In the genomic region with DNA sequence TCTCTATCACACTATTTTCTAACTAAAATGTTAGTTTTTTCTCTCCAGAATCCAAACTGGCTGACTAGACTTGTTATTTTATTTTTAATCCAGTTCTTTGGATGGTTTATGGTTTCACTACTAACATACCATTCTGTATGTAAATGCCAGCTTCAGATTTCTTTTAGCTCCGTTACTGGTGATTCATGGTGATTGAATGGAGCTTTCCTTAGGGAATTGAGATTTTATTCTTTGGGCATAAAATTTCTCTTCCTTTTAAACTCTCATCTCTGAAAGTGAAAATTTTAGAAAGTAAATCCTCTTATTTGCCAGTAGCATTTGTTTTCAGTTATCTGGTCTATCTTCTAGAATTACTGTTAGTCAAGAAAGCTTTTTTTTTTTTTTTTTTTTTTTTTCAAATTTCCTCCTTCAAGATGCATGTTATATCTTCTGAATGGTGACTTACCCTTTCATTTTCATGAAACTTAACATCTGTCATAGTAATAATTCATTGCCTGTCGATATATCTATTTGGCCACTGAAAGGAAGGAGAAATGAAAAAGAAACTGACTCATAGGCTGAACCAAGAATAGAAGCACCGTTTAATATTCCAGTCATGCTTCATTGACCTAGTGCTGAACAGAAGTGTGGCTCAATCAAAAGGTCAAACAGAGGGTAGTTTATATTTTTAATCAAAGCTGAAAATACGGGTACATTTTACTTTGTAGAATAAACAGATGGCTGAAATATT, we compare ENCODE assay signal across 8 cellular contexts. TPM values are rescaled to one million over a fixed set of nuclear protein-coding genes. Genes with fewer than 3 reads are reported as not detected.
DNase-seq lines count a peak whose midpoint lies in the region; ATAC-seq and TF ChIP-seq lines count a peak whose summit lies in the region.

No MANE protein-coding gene starts in this region.

- H3K27me3 Mint-ChIP-seq in memory B cell = no peaks in the 10 kb centered on the region

- H3K4me3 ChIP-seq in SJCRH30 = no peak overlapping the region
- no peak overlapping the region for H3K4me3 ChIP-seq in stomach

- no peaks in the 10 kb centered on the region for H3K27me3 ChIP-seq in SJCRH30
- H3K27me3 ChIP-seq in stomach = no peaks in the 10 kb centered on the region

- 54 to 64% (median 57%) methylated on average over 4 of the region's 4 CpGs for WGBS in stomach, 5 donors

- peaks cover 4% of the 10 kb centered on the region for H3K36me3 Mint-ChIP-seq in memory B cell

- H3K27ac ChIP-seq in SJCRH30 (peak overlapping the region; percentile 70), stomach (no peak overlapping the region)

- intact Hi-C loops in left ventricle myocardium superior (cut with micrococcal nuclease) = loop anchor here (10.0 kb wide), 1 partner anchor 49 kb away; no protein-coding TSS in a partner anchor
- intact Hi-C loops in Right ventricle myocardium superior (cut with DNase I) = no loop called here
- intact Hi-C loops in stomach (cut with DNase I; ENCODE audit: low total_unique reads) = no loop called here

- H3K9me3 ChIP-seq in SJCRH30 (replicated peaks) (no peaks in the 10 kb centered on the region), stomach (no peaks in the 10 kb centered on the region)

- H3K9me3 Mint-ChIP-seq in memory B cell = no peaks in the 10 kb centered on the region

- H3K4me3 Mint-ChIP-seq in memory B cell = peak overlapping the region; percentile 35

- H3K4me1 ChIP-seq in SJCRH30 (peaks cover 16% of the 10 kb centered on the region), stomach (peaks cover 3 to 27% (median 17%) of the 10 kb centered on the region in 4 donors)

- peak; percentile 41 for ATAC-seq in left ventricle myocardium superior
- ATAC-seq in Right ventricle myocardium superior (ENCODE audit: poor library complexity) = no peak
- peak; percentile 89 for ATAC-seq in HG02973 (IDR thresholded peaks at IDR 0.05; ENCODE audit: unreplicated experiment)
- peak; percentile 94 for ATAC-seq in memory B cell (ENCODE audit: low read depth)

- no peak for TF ChIP-seq POLR2A in stomach (IDR thresholded peaks at IDR 0.05)

- H3K4me1 Mint-ChIP-seq in memory B cell = peaks cover 45% of the 10 kb centered on the region

- H3K27ac Mint-ChIP-seq in memory B cell = no peak overlapping the region

- H3K36me3 ChIP-seq in SJCRH30 = no peaks in the 10 kb centered on the region
- no peaks in the 10 kb centered on the region for H3K36me3 ChIP-seq in stomach

- DNase-seq in left ventricle myocardium superior (no peak), Right ventricle myocardium superior (no peak), SJCRH30 (peak in 1 of 2 experiments; percentile 67), memory B cell (ENCODE audit: low spot score in 2 of 2) (peak in 1 of 2 donors; percentile 31), iPS-NIHi11 (ENCODE audit: low spot score) (no peak), stomach (no peak), NCI-H128 (lab: John Stamatoyannopoulos, UW; ENCODE audit: unreplicated experiment) (no peak)

- no peak for TF ChIP-seq EP300 in stomach (IDR thresholded peaks at IDR 0.05)

- no peak for TF ChIP-seq CTCF in stomach (IDR thresholded peaks at IDR 0.05)

RNA-seq across cellular contexts. Expression of a gene that starts 6.4 kb away (rescaled TPM):
- total RNA-seq in left ventricle myocardium superior (10.7 TPM), Right ventricle myocardium superior (10.4 TPM), stomach (10 to 100 TPM; 11.1 to 32.2 (median 22.3) TPM)
- 9.3 and 10.3 TPM in 2 replicates for total RNA-seq in SJCRH30 (2014; rRNA removed; shearing (Covaris generic))
- polyA plus RNA-seq in stomach = 1 to 10 TPM; 2.4 to 8.4 (median 3.2) TPM

RNA-seq across cellular contexts. Expression of a gene that starts 29.3 kb away (rescaled TPM):
- 24.9 TPM for total RNA-seq in left ventricle myocardium superior
- 18.2 TPM for total RNA-seq in Right ventricle myocardium superior
- total RNA-seq in SJCRH30 (2014; rRNA removed; shearing (Covaris generic)) = 6.4 and 10.9 TPM in 2 replicates
- total RNA-seq in stomach = 10 to 100 TPM; 10.7 to 34.6 (median 25.7) TPM
- polyA plus RNA-seq in stomach = 10 to 100 TPM; 30.3 to 39.6 (median 36.3) TPM

RNA-seq across cellular contexts. Expression of a gene that starts 46.8 kb away (rescaled TPM):
- total RNA-seq in left ventricle myocardium superior (not detected), Right ventricle myocardium superior (not detected), stomach (not detected)
- total RNA-seq in SJCRH30 (2014; rRNA removed; shearing (Covaris generic)) = not detected in 2 replicates
- polyA plus RNA-seq in stomach = not detected
